ENCODE assay signal across 8 cellular contexts in the genomic region with DNA sequence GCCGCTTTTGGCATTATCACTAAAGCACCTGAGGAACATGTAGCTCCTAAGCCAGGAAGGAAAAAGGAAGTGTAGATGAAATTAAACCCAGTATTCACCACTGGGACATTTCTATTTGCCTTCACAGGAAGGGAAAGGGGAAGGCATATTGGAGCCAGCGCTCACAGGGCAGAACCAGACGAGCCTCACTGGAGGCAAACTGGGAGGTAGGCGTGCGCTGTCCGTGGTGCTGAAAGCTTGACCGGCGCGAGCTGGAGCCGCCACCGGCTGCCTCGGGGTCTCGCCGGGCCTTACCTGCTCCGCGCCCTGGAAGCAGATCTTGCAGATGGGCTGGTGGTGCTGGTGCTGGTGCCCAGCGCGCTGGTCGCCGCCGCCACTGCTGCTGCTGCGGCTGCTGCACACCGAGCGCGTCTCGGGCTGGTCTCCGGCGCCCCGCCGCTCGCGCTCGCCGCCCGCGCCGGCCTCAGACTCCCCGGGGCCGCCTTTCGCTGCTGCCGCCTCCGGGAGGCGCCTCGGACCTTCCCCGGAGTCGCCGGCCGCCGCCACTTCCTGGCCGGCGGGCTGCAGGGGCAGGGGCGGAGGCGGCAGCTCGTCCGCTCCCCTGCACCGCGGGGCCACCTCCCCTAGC. TPM values are rescaled to one million over a fixed set of nuclear protein-coding genes. Genes with fewer than 3 reads are reported as not detected.
DNase-seq lines count a peak whose midpoint lies in the region; ATAC-seq and TF ChIP-seq lines count a peak whose summit lies in the region.

No MANE protein-coding gene starts in this region.

- ATAC-seq in left colon (peak; percentile 78), GM19328 (IDR thresholded peaks at IDR 0.05; ENCODE audit: unreplicated experiment) (no peak), GM18870 (IDR thresholded peaks at IDR 0.05; ENCODE audit: unreplicated experiment) (no peak)

- H3K9me3 ChIP-seq in HUES64 (ENCODE audit: insufficient read depth, low read depth, low read length): no peaks in the 10 kb centered on the region

- H3K4me1 ChIP-seq in HUES64 (ENCODE audit: insufficient read depth, low read length): no peaks in the 10 kb centered on the region

- DNase-seq in C1 segment of cervical spinal cord (lab: John Stamatoyannopoulos, UW) (peak in 12 of 14 donors; percentile 4 to 65 (median 26)), T-helper 9 cell (peak; percentile 3), coronary artery (ENCODE audit: low spot score) (no peak), left colon (peak; percentile 34 to 78)
- peak in 2 of 3 donors; percentile 5 to 8 for DNase-seq in stimulated activated CD4-positive, alpha-beta T cell treated with anti-CD3 and anti-CD28 coated beads, TNF-alpha, amount 100 ng/mL, for 48 hours (ENCODE audit: low read depth in 3 of 3)

- TF ChIP-seq CTCF in coronary artery (IDR thresholded peaks at IDR 0.05): no peak

- H3K27me3 ChIP-seq in HUES64 (ENCODE audit: insufficient read depth, low read length): peaks cover 61% of the 10 kb centered on the region

- H3K4me3 ChIP-seq in HUES64 (ENCODE audit: low read length) (peak overlapping the region; percentile 60), coronary artery (peak overlapping the region; percentile 29)

- H3K9ac ChIP-seq in HUES64 (ENCODE audit: low read depth, low read length): no peak overlapping the region

- 2% methylated on average over 57 of the region's 57 CpGs for WGBS in HUES64

- no peaks in the 10 kb centered on the region for H3K36me3 ChIP-seq in HUES64 (ENCODE audit: insufficient read depth, low read length)

- intact Hi-C loops in left colon (cut with DNase I, micrococcal nuclease): no loop called here

- no peak overlapping the region; the same call in 1 of the 2 replicates for H3K27ac ChIP-seq in HUES64 (ENCODE audit: low read depth, low read length)
- H3K27ac ChIP-seq in coronary artery: no peak overlapping the region

RNA-seq across cellular contexts. Expression of gene MARCHF11, which starts 0.7 kb away (rescaled TPM):
- 0.65 TPM for polyA plus RNA-seq in HUES64 (2013, experiment 1 of 2)
- 1.3 TPM for polyA plus RNA-seq in HUES64 (2013, experiment 2 of 2)
- not detected for total RNA-seq in left colon
